Comparison of ENCODE assay signal across 9 cellular contexts in genomic region chr12:94134226-94134795, GRCh38. TPM values are rescaled to one million over a fixed set of nuclear protein-coding genes. Genes with fewer than 3 reads are reported as not detected.
DNase-seq lines count a peak whose midpoint lies in the region; TF ChIP-seq lines count a peak whose summit lies in the region.
"Had no signal": no experiment of that assay in that cellular context is flagged by ENCODE, and none has a peak within 500 bp of the region (broad histone marks: within the 10 kb centered on the region; RNA-seq: fewer than 3 reads in every experiment).

No MANE protein-coding gene starts in this region.

- no peak overlapping the region for H3T11ph ChIP-seq in H9 (ENCODE audit: low read length)

- no peak overlapping the region for H3K4me3 ChIP-seq in foreskin fibroblast (ENCODE audit: low read depth in 1 of 2, low read length in 2 of 2)
- no peak overlapping the region for H3K4me3 ChIP-seq in trophoblast cell (ENCODE audit: low read depth, low read length)

- H3K23ac ChIP-seq in H9 (ENCODE audit: insufficient read length, low read depth, low read length) (no peak overlapping the region), trophoblast cell (ENCODE audit: low read length) (no peak overlapping the region)

- H3K9me3 ChIP-seq in H9 (ENCODE audit: control insufficient read depth, low read depth, low read length) (no peaks in the 10 kb centered on the region), trophoblast cell (ENCODE audit: insufficient read depth, low read depth, low read length) (no peaks in the 10 kb centered on the region)

- H3K36me3 ChIP-seq in trophoblast cell (ENCODE audit: control insufficient read depth in 1 of 2, insufficient read depth in 2 of 2, low read length in 2 of 2), result no peaks in the 10 kb centered on the region

- peaks cover 39% of the 10 kb centered on the region for H3K27me3 Mint-ChIP-seq in H9 (ENCODE audit: low read depth)
- peaks cover 17% of the 10 kb centered on the region for H3K27me3 Mint-ChIP-seq in activated CD4-positive, alpha-beta T cell treated with anti-CD3 and anti-CD28 coated beads, Interleukin-2, amount 10 ng/mL, durations not matched to agents 24 days and 14 days

- no peaks in the 10 kb centered on the region for H3K79me1 ChIP-seq in H9 (ENCODE audit: insufficient read depth, low read depth, low read length, poor library complexity, severe bottlenecking)
- no peaks in the 10 kb centered on the region for H3K79me1 ChIP-seq in trophoblast cell (ENCODE audit: low read length)

- H3K4me1 ChIP-seq in H9 (ENCODE audit: insufficient read depth, low read length) (no peaks in the 10 kb centered on the region), trophoblast cell (ENCODE audit: control insufficient read depth in 1 of 2, insufficient read depth in 2 of 2, low read length in 2 of 2) (no peaks in the 10 kb centered on the region)

- peak; percentile 79 for TF ChIP-seq CTCF in H9 (conservative IDR thresholded peaks at IDR 0.05)
- peak; percentile 64 for TF ChIP-seq CTCF in foreskin fibroblast (IDR thresholded peaks at IDR 0.05; ENCODE audit: low read depth, low read length)

- no peak overlapping the region for H2BK12ac ChIP-seq in H9 (ENCODE audit: insufficient read length, low read depth, low read length)
- no peak overlapping the region for H2BK12ac ChIP-seq in trophoblast cell (ENCODE audit: low read length)

- no peaks in the 10 kb centered on the region for H4K20me1 ChIP-seq in H9 (ENCODE audit: control insufficient read depth, insufficient read depth, insufficient read length)

- H3K4me2 ChIP-seq in H9 (ENCODE audit: insufficient read depth, insufficient read length, low read length) (no peak overlapping the region), trophoblast cell (ENCODE audit: low read length) (no peak overlapping the region)

- H2BK15ac ChIP-seq in H9 (ENCODE audit: low read depth, low read length), result no peak overlapping the region

- no peak overlapping the region for H4K8ac ChIP-seq in H9 (replicated peaks; ENCODE audit: insufficient read length, low read depth, low read length)
- no peak overlapping the region for H4K8ac ChIP-seq in trophoblast cell (ENCODE audit: low read depth, low read length)

- H2BK120ac ChIP-seq in H9 (ENCODE audit: low read depth, low read length, poor library complexity, severe bottlenecking), result no peak overlapping the region
- no peak overlapping the region for H2BK120ac ChIP-seq in trophoblast cell (ENCODE audit: insufficient read depth, low read length, poor library complexity)

- H3K14ac ChIP-seq in H9 (ENCODE audit: insufficient read depth, low read length), result no peak overlapping the region
- H3K14ac ChIP-seq in trophoblast cell (ENCODE audit: low read length), result no peak overlapping the region

- no peak overlapping the region for H4K5ac ChIP-seq in H9 (ENCODE audit: insufficient read length, low read depth, low read length)

- H3K27ac ChIP-seq in H9 (ENCODE audit: insufficient read length, low read depth, low read length) (no peak overlapping the region), trophoblast cell (ENCODE audit: low read depth, low read length) (no peak overlapping the region)

- no peak overlapping the region for H3K4me3 Mint-ChIP-seq in H9
- no peak overlapping the region for H3K4me3 Mint-ChIP-seq in activated CD4-positive, alpha-beta T cell treated with anti-CD3 and anti-CD28 coated beads, Interleukin-2, amount 10 ng/mL, durations not matched to agents 24 days and 14 days
- H3K4me3 Mint-ChIP-seq: CD8-positive, alpha-beta memory T cell had no signal

- H2BK5ac ChIP-seq in H9 (ENCODE audit: insufficient read length, low read length) (no peak overlapping the region), trophoblast cell (ENCODE audit: low read depth, low read length, poor library complexity) (no peak overlapping the region)

- H4K91ac ChIP-seq in H9 (ENCODE audit: insufficient read length, low read depth, low read length), result no peak overlapping the region
- no peak overlapping the region for H4K91ac ChIP-seq in trophoblast cell (ENCODE audit: low read depth, low read length)

- H3K4ac ChIP-seq in H9 (ENCODE audit: low read depth, low read length) (no peak overlapping the region), trophoblast cell (ENCODE audit: low read depth, low read length) (no peak overlapping the region)

- DNase-seq in NCI-H2196 (lab: John Stamatoyannopoulos, UW; ENCODE audit: unreplicated experiment) (peak; percentile 33), NCI-H2196 treated with DMSO at 0.1 percent for 48 hours (lab: John Stamatoyannopoulos, UW; ENCODE audit: unreplicated experiment) (no peak), H9 (no peak), NCI-H2029 (lab: John Stamatoyannopoulos, UW) (peak; percentile 51), foreskin fibroblast (peak; percentile 32 to 72), trophoblast cell (peak; percentile 19 to 77), ecto neural progenitor cell (ENCODE audit: low spot score) (no peak)
- DNase-seq in activated CD4-positive, alpha-beta T cell treated with anti-CD3 and anti-CD28 coated beads, Interleukin-2, amount 10 ng/mL, durations not matched to agents 24 days and 14 days, result peak; percentile 82

- H3K79me2 ChIP-seq in H9 (ENCODE audit: insufficient read depth, low read length), result no peaks in the 10 kb centered on the region
- no peaks in the 10 kb centered on the region for H3K79me2 ChIP-seq in trophoblast cell (ENCODE audit: control insufficient read depth, insufficient read depth, low read length, poor library complexity)

- no peaks in the 10 kb centered on the region for H3K4me1 Mint-ChIP-seq in H9
- peaks cover 3% of the 10 kb centered on the region for H3K4me1 Mint-ChIP-seq in activated CD4-positive, alpha-beta T cell treated with anti-CD3 and anti-CD28 coated beads, Interleukin-2, amount 10 ng/mL, durations not matched to agents 24 days and 14 days

- no peak overlapping the region for H3K27ac Mint-ChIP-seq in H9
- H3K27ac Mint-ChIP-seq in activated CD4-positive, alpha-beta T cell treated with anti-CD3 and anti-CD28 coated beads, Interleukin-2, amount 10 ng/mL, durations not matched to agents 24 days and 14 days, result no peak overlapping the region
- H3K27ac Mint-ChIP-seq: CD8-positive, alpha-beta memory T cell had no signal

- H2BK20ac ChIP-seq in H9 (ENCODE audit: low read depth, low read length, poor library complexity, severe bottlenecking), result no peak overlapping the region

- no peak overlapping the region for H3K9ac ChIP-seq in H9 (ENCODE audit: extremely low read depth, insufficient read length, low read length)
- no peak overlapping the region for H3K9ac ChIP-seq in trophoblast cell (ENCODE audit: low read length)

- intact Hi-C loops in activated CD4-positive, alpha-beta T cell treated with anti-CD3 and anti-CD28 coated beads, Interleukin-2, amount 10 ng/mL, durations not matched to agents 24 days and 14 days (cut with micrococcal nuclease), result loop anchor here (1.0 kb wide), 1 partner anchor 399 kb away; no protein-coding TSS in a partner anchor

- H3K27me3 ChIP-seq in H9 (ENCODE audit: insufficient read depth, low read length) (no peaks in the 10 kb centered on the region), trophoblast cell (ENCODE audit: insufficient read depth, low read length) (no peaks in the 10 kb centered on the region)

- H3K9me3 Mint-ChIP-seq in H9, result peaks cover 0 to 6% of the 10 kb centered on the region in 2 experiments; a peak in 2 of 5 replicates
- H3K9me3 Mint-ChIP-seq in activated CD4-positive, alpha-beta T cell treated with anti-CD3 and anti-CD28 coated beads, Interleukin-2, amount 10 ng/mL, durations not matched to agents 24 days and 14 days, result peaks cover 6% of the 10 kb centered on the region
- H3K9me3 Mint-ChIP-seq: CD8-positive, alpha-beta memory T cell had no signal

- H2AK5ac ChIP-seq in H9 (ENCODE audit: insufficient read length, low read length), result no peak overlapping the region
- no peak overlapping the region for H2AK5ac ChIP-seq in trophoblast cell (ENCODE audit: low read length)

- H2AFZ ChIP-seq in H9 (ENCODE audit: low read length) (no peak overlapping the region), trophoblast cell (ENCODE audit: insufficient read depth, low read length, poor library complexity) (no peak overlapping the region)

- H4K12ac ChIP-seq in trophoblast cell (ENCODE audit: low read depth, low read length), result no peak overlapping the region

- no peak overlapping the region for H3K56ac ChIP-seq in H9 (ENCODE audit: insufficient read length, low read depth, low read length)

- no peaks in the 10 kb centered on the region for H3K23me2 ChIP-seq in H9 (ENCODE audit: insufficient read length, low read depth, low read length, poor library complexity, severe bottlenecking)

- H3K18ac ChIP-seq in H9 (ENCODE audit: insufficient read length, low read depth, low read length), result no peak overlapping the region
- H3K18ac ChIP-seq in trophoblast cell (ENCODE audit: low read length), result no peak overlapping the region

- WGBS in H9 (ENCODE audit: extremely low coverage, insufficient read length, low lambda C conversion rate), result no CpG with 5 or more reads among the region's 5 CpGs
- no CpG with 5 or more reads among the region's 5 CpGs for WGBS in trophoblast cell (ENCODE audit: extremely low coverage, insufficient coverage, insufficient read length)

- H3K36me3 Mint-ChIP-seq in H9 (ENCODE audit: insufficient read depth in 1 of 3, low read depth in 3 of 3), result no peaks in the 10 kb centered on the region; a peak in 1 of 7 replicates
- H3K36me3 Mint-ChIP-seq in activated CD4-positive, alpha-beta T cell treated with anti-CD3 and anti-CD28 coated beads, Interleukin-2, amount 10 ng/mL, durations not matched to agents 24 days and 14 days (ENCODE audit: low read depth), result no peaks in the 10 kb centered on the region
- H3K36me3 Mint-ChIP-seq: CD8-positive, alpha-beta memory T cell had no signal

RNA-seq across cellular contexts. Expression of gene PLXNC1, which starts 14.1 kb away (rescaled TPM):
- total RNA-seq in H9 (2021), result 0.53 and 1.2 TPM in 2 replicates
- 15.0 and 16.0 TPM in 2 replicates for total RNA-seq in activated CD4-positive, alpha-beta T cell treated with anti-CD3 and anti-CD28 coated beads, Interleukin-2, amount 10 ng/mL, durations not matched to agents 24 days and 14 days
- 0.21 and 0.22 TPM in 2 replicates for polyA plus RNA-seq in trophoblast cell (2013)

Comparison
In these comparisons a context has a peak if more than half of its experiments do, and no peak if none do; other contexts are left out.
1. DNase-seq: peak in NCI-H2196 (single experiment), NCI-H2029 (single experiment), activated CD4-positive, alpha-beta T cell treated with anti-CD3 and anti-CD28 coated beads, Interleukin-2, amount 10 ng/mL, durations not matched to agents 24 days and 14 days (single experiment), foreskin fibroblast (2 of 2) and trophoblast cell (2 of 2); none in NCI-H2196 treated with DMSO at 0.1 percent for 48 hours (single experiment), H9 (single experiment) and ecto neural progenitor cell (single experiment).